Comparison of ENCODE assay signal across 1 cellular context in the genomic region with DNA sequence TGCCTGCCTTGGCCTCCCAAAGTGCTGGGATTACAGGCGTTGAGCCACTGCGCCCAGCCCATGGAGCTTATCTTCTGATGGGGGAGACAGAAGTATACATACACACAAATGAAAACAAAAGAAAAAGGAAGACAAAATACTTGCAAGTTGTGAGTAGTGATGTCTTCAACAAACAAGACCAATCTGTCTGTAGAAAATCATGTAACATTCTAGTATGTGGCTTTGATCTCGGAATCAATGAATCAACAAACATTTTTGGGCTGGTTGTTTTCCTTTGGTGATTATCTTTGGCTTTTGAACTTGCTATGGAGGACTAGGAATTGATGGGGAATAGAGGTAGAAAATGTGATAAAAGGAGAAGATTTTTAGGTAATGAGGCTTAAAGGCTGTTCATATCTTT.
TF ChIP-seq lines count a peak whose summit lies in the region.

No MANE protein-coding gene starts in this region.

TF ChIP-seq in HepG2, 621 proteins besides CTCF, POLR2A, EP300 and RAD21 (continues in another document):
- TF ChIP-seq BHLHE40 (IDR thresholded peaks at IDR 0.05; ENCODE audit: low read length) (no peak), HHEX (CRISPR knock-in tag; IDR thresholded peaks at IDR 0.05) (no peak), FOXA1 (IDR thresholded peaks at IDR 0.05) (0 out of 2 replicates have a peak, but pooled peaks have one; percentile 24), FOXA1 (CRISPR knock-in tag; IDR thresholded peaks at IDR 0.05) (no peak), LCORL (IDR thresholded peaks at IDR 0.05) (peak; percentile 77; the same call in 1 of the 2 replicates), LCORL (CRISPR knock-in tag; IDR thresholded peaks at IDR 0.05) (no peak), MIXL1 (CRISPR knock-in tag; IDR thresholded peaks at IDR 0.05) (0 out of 2 replicates have a peak, but pooled peaks have one; percentile 40), FOXP1 (IDR thresholded peaks at IDR 0.05) (no peak), FOXP1 (CRISPR knock-in tag; IDR thresholded peaks at IDR 0.05) (peak; percentile 70), RXRA (CRISPR knock-in tag; IDR thresholded peaks at IDR 0.05) (no peak), ARID5B (CRISPR knock-in tag; IDR thresholded peaks at IDR 0.05) (peak; percentile 69), BCL6 (CRISPR knock-in tag; IDR thresholded peaks at IDR 0.05) (peak; percentile 64), SOX6 (IDR thresholded peaks at IDR 0.05) (no peak), SOX6 (CRISPR knock-in tag; IDR thresholded peaks at IDR 0.05) (peak; percentile 80), RCOR2 (CRISPR knock-in tag; IDR thresholded peaks at IDR 0.05) (0 out of 2 replicates have a peak, but pooled peaks have one; percentile 21), TCF7 (IDR thresholded peaks at IDR 0.05; ENCODE audit: low read depth) (peak; percentile 76), ZBED4 (CRISPR knock-in tag; IDR thresholded peaks at IDR 0.05; ENCODE audit: borderline replicate concordance) (no peak), DR1 (CRISPR knock-in tag; IDR thresholded peaks at IDR 0.05) (no peak), SALL1 (CRISPR knock-in tag; IDR thresholded peaks at IDR 0.05) (0 out of 2 replicates have a peak, but pooled peaks have one; percentile 31), GATAD2A (CRISPR knock-in tag; IDR thresholded peaks at IDR 0.05) (peak; percentile 20; the same call in 1 of the 2 replicates), KDM5A (IDR thresholded peaks at IDR 0.05; ENCODE audit: borderline replicate concordance, low read length) (no peak), TAF15 (IDR thresholded peaks at IDR 0.05; ENCODE audit: low read depth, low read length, poor library complexity, severe bottlenecking) (no peak), RBM22 (optimal IDR thresholded peaks at IDR 0.05; ENCODE audit: low read length) (no peak), CREM (IDR thresholded peaks at IDR 0.05) (peak; percentile 34; the same call in 1 of the 2 replicates), CREM (CRISPR knock-in tag; IDR thresholded peaks at IDR 0.05) (no peak), EED (CRISPR knock-in tag; IDR thresholded peaks at IDR 0.05) (no peak), ZFP62 (CRISPR knock-in tag; IDR thresholded peaks at IDR 0.05) (no peak), RARA (CRISPR knock-in tag; IDR thresholded peaks at IDR 0.05) (peak; percentile 40; the same call in 1 of the 2 replicates), ZEB1 (IDR thresholded peaks at IDR 0.05; ENCODE audit: insufficient replicate concordance, low read depth) (no peak), ONECUT2 (CRISPR knock-in tag; IDR thresholded peaks at IDR 0.05) (no peak), MTA3 (CRISPR knock-in tag; IDR thresholded peaks at IDR 0.05) (no peak), SSRP1 (CRISPR knock-in tag; IDR thresholded peaks at IDR 0.05) (no peak), FOXA3 (CRISPR knock-in tag; IDR thresholded peaks at IDR 0.05) (peak; percentile 42; the same call in 1 of the 2 replicates), ZC3H4 (CRISPR knock-in tag; IDR thresholded peaks at IDR 0.05; ENCODE audit: borderline replicate concordance) (no peak), CHCHD3 (CRISPR knock-in tag; IDR thresholded peaks at IDR 0.05) (no peak), SOX5 (CRISPR knock-in tag; IDR thresholded peaks at IDR 0.05; ENCODE audit: borderline replicate concordance) (peak; percentile 73; the same call in 1 of the 2 replicates)
- TF ChIP-seq, protein P1, sequence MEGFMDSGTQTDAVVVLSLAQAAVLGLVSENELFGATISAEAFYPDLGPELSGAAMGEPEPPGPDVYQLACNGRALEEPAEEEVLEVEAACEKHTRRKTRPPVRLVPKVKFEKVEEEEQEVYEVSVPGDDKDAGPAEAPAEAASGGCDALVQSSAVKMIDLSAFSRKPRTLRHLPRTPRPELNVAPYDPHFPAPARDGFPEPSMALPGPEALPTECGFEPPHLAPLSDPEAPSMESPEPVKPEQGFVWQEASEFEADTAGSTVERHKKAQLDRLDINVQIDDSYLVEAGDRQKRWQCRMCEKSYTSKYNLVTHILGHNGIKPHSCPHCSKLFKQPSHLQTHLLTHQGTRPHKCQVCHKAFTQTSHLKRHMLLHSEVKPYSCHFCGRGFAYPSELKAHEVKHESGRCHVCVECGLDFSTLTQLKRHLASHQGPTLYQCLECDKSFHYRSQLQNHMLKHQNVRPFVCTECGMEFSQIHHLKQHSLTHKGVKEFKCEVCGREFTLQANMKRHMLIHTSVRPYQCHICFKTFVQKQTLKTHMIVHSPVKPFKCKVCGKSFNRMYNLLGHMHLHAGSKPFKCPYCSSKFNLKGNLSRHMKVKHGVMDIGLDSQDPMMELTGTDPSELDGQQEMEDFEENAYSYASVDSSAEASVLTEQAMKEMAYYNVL (CRISPR knock-in tag; IDR thresholded peaks at IDR 0.05; ENCODE audit: borderline replicate concordance), result peak; percentile 39; the same call in 1 of the 2 replicates
- TF ChIP-seq, protein P2, sequence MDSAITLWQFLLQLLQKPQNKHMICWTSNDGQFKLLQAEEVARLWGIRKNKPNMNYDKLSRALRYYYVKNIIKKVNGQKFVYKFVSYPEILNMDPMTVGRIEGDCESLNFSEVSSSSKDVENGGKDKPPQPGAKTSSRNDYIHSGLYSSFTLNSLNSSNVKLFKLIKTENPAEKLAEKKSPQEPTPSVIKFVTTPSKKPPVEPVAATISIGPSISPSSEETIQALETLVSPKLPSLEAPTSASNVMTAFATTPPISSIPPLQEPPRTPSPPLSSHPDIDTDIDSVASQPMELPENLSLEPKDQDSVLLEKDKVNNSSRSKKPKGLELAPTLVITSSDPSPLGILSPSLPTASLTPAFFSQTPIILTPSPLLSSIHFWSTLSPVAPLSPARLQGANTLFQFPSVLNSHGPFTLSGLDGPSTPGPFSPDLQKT (CRISPR knock-in tag; IDR thresholded peaks at IDR 0.05; ENCODE audit: borderline replicate concordance), result no peak
- TF ChIP-seq, protein P3, sequence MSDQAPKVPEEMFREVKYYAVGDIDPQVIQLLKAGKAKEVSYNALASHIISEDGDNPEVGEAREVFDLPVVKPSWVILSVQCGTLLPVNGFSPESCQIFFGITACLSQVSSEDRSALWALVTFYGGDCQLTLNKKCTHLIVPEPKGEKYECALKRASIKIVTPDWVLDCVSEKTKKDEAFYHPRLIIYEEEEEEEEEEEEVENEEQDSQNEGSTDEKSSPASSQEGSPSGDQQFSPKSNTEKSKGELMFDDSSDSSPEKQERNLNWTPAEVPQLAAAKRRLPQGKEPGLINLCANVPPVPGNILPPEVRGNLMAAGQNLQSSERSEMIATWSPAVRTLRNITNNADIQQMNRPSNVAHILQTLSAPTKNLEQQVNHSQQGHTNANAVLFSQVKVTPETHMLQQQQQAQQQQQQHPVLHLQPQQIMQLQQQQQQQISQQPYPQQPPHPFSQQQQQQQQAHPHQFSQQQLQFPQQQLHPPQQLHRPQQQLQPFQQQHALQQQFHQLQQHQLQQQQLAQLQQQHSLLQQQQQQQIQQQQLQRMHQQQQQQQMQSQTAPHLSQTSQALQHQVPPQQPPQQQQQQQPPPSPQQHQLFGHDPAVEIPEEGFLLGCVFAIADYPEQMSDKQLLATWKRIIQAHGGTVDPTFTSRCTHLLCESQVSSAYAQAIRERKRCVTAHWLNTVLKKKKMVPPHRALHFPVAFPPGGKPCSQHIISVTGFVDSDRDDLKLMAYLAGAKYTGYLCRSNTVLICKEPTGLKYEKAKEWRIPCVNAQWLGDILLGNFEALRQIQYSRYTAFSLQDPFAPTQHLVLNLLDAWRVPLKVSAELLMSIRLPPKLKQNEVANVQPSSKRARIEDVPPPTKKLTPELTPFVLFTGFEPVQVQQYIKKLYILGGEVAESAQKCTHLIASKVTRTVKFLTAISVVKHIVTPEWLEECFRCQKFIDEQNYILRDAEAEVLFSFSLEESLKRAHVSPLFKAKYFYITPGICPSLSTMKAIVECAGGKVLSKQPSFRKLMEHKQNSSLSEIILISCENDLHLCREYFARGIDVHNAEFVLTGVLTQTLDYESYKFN (CRISPR knock-in tag; conservative IDR thresholded peaks at IDR 0.05), result peak; percentile 66; the same call in 1 of the 2 replicates
- TF ChIP-seq, protein P4, sequence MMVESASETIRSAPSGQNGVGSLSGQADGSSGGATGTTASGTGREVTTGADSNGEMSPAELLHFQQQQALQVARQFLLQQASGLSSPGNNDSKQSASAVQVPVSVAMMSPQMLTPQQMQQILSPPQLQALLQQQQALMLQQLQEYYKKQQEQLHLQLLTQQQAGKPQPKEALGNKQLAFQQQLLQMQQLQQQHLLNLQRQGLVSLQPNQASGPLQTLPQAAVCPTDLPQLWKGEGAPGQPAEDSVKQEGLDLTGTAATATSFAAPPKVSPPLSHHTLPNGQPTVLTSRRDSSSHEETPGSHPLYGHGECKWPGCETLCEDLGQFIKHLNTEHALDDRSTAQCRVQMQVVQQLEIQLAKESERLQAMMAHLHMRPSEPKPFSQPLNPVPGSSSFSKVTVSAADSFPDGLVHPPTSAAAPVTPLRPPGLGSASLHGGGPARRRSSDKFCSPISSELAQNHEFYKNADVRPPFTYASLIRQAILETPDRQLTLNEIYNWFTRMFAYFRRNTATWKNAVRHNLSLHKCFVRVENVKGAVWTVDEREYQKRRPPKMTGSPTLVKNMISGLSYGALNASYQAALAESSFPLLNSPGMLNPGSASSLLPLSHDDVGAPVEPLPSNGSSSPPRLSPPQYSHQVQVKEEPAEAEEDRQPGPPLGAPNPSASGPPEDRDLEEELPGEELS (CRISPR knock-in tag; IDR thresholded peaks at IDR 0.05), result peak; percentile 76
